ENCODE assay signal across 17 cellular contexts in genomic region chr14:51295666-51296263, GRCh38.
"Had no signal": no experiment of that assay in that cellular context is flagged by ENCODE, and none has a peak within 500 bp of the region (broad histone marks: within the 10 kb centered on the region; RNA-seq: fewer than 3 reads in every experiment).

No MANE protein-coding gene starts in this region.

- H3K4me1 ChIP-seq: neural progenitor cell had no signal

- ATAC-seq: left ventricle myocardium superior had no signal

- H3K27me3 ChIP-seq: brain microvascular endothelial cell, dorsolateral prefrontal cortex, neural progenitor cell, ovary, stomach had no signal

- DNase-seq: activated CD4-positive, alpha-beta T cell treated with anti-CD3 and anti-CD28 coated beads, Interleukin-2, amount 10 ng/mL, durations not matched to agents 7 days and 5 days; activated CD4-positive, CD25-positive, alpha-beta regulatory T cell; activated effector memory CD4-positive, alpha-beta T cell treated with Interleukin-2 at 50 U/mL for 16 hours; activated T-cell treated with anti-CD3 and anti-CD28 coated beads, Interleukin-2, amount 50 U/mL, for 24 hours; amygdala; brain microvascular endothelial cell; dorsolateral prefrontal cortex; kidney; left ventricle myocardium superior; ovary; stimulated activated CD4-positive, alpha-beta T cell treated with anti-CD3 and anti-CD28 coated beads, Interleukin-2, amount 100 ng/mL, for 48 hours; stimulated activated CD8-positive, alpha-beta memory T cell treated with anti-CD3 and anti-CD28 coated beads, Interleukin-4, amount 100 ng/mL, for 48 hours; stomach had no signal

- H3K4me3 Mint-ChIP-seq: activated CD4-positive, alpha-beta T cell treated with anti-CD3 and anti-CD28 coated beads, Interleukin-2, amount 10 ng/mL, durations not matched to agents 7 days and 5 days; activated naive CD4-positive, alpha-beta T cell treated with anti-CD3 and anti-CD28 coated beads, Interleukin-2, amount 50 U/mL, for 24 hours; activated T-cell treated with anti-CD3 and anti-CD28 coated beads, Interleukin-2, amount 50 U/mL, for 24 hours; neural progenitor cell; T-helper 1 cell treated with Interleukin-12 subunit alpha and Interleukin-12 subunit beta and Interleukin-4 antibody, amounts not matched to agents 30 μg/mL and 1 μg/mL, for 36 hours had no signal

- H3K27ac ChIP-seq: brain microvascular endothelial cell, dorsolateral prefrontal cortex, neural progenitor cell, ovary, stomach, thoracic aorta had no signal

- H3K36me3 Mint-ChIP-seq: activated naive CD4-positive, alpha-beta T cell treated with anti-CD3 and anti-CD28 coated beads, Interleukin-2, amount 50 U/mL, for 24 hours; neural progenitor cell had no signal

- H3K36me3 ChIP-seq: brain microvascular endothelial cell, neural progenitor cell, ovary, stomach, thoracic aorta had no signal

- H3K4me2 ChIP-seq: neural progenitor cell had no signal

- H3K9ac ChIP-seq: neural progenitor cell had no signal

- H3K4me3 ChIP-seq: dorsolateral prefrontal cortex, neural progenitor cell, ovary, stomach, thoracic aorta had no signal

- H3K27me3 Mint-ChIP-seq: activated CD4-positive, alpha-beta T cell treated with anti-CD3 and anti-CD28 coated beads, Interleukin-2, amount 10 ng/mL, durations not matched to agents 7 days and 5 days; activated naive CD4-positive, alpha-beta T cell treated with anti-CD3 and anti-CD28 coated beads, Interleukin-2, amount 50 U/mL, for 24 hours; activated T-cell treated with anti-CD3 and anti-CD28 coated beads, Interleukin-2, amount 50 U/mL, for 24 hours had no signal

- H3K9me3 Mint-ChIP-seq: activated CD4-positive, alpha-beta T cell treated with anti-CD3 and anti-CD28 coated beads, Interleukin-2, amount 10 ng/mL, durations not matched to agents 7 days and 5 days; activated naive CD4-positive, alpha-beta T cell treated with anti-CD3 and anti-CD28 coated beads, Interleukin-2, amount 50 U/mL, for 24 hours; activated T-cell treated with anti-CD3 and anti-CD28 coated beads, Interleukin-2, amount 50 U/mL, for 24 hours; neural progenitor cell; T-helper 1 cell treated with Interleukin-12 subunit alpha and Interleukin-12 subunit beta and Interleukin-4 antibody, amounts not matched to agents 30 μg/mL and 1 μg/mL, for 36 hours had no signal

- H3K27ac Mint-ChIP-seq: activated CD4-positive, alpha-beta T cell treated with anti-CD3 and anti-CD28 coated beads, Interleukin-2, amount 10 ng/mL, durations not matched to agents 7 days and 5 days; activated naive CD4-positive, alpha-beta T cell treated with anti-CD3 and anti-CD28 coated beads, Interleukin-2, amount 50 U/mL, for 24 hours; activated T-cell treated with anti-CD3 and anti-CD28 coated beads, Interleukin-2, amount 50 U/mL, for 24 hours; neural progenitor cell; T-helper 1 cell treated with Interleukin-12 subunit alpha and Interleukin-12 subunit beta and Interleukin-4 antibody, amounts not matched to agents 30 μg/mL and 1 μg/mL, for 36 hours had no signal

- H3K9me3 ChIP-seq: ovary, stomach, thoracic aorta had no signal

- H2AFZ ChIP-seq: neural progenitor cell had no signal
